In genomic region chr10:14953452-14954000, GRCh38 we compare ENCODE assay signal across 7 cellular contexts. TPM values are rescaled to one million over a fixed set of nuclear protein-coding genes. Genes with fewer than 3 reads are reported as not detected.
DNase-seq lines count a peak whose midpoint lies in the region; ATAC-seq and TF ChIP-seq lines count a peak whose summit lies in the region.

No MANE protein-coding gene starts in this region.

- H3K4me1 Mint-ChIP-seq in activated CD4-positive, alpha-beta memory T cell treated with anti-CD3 and anti-CD28 coated beads, Interleukin-2, amount 10 ng/mL, durations not matched to agents 7 days and 5 days, result peaks cover 62% of the 10 kb centered on the region

- H3K27ac ChIP-seq in HUES64 (ENCODE audit: low read depth, low read length), result peak overlapping the region; percentile 91; the same call in 1 of the 2 replicates

- no peaks in the 10 kb centered on the region for H3K27me3 Mint-ChIP-seq in activated CD4-positive, alpha-beta memory T cell treated with anti-CD3 and anti-CD28 coated beads, Interleukin-2, amount 10 ng/mL, durations not matched to agents 7 days and 5 days

- POLR2A ChIA-PET in activated CD4-positive, alpha-beta memory T cell treated with anti-CD3 and anti-CD28 coated beads, Interleukin-2, amount 10 ng/mL, durations not matched to agents 7 days and 5 days (lab: Charles Lee), result interaction anchor here (0.7 to 3.2 kb wide), 30 partner anchors 8 to 768 kb away, joined by 3 to 33 read pairs (median 4); partner anchors contain the start of genes CDNF, FAM171A1, HSPA14 and MSANTD7

- H3K9me3 ChIP-seq in HUES64 (ENCODE audit: insufficient read depth, low read depth, low read length), result no peaks in the 10 kb centered on the region

- H3K27me3 ChIP-seq in HUES64 (ENCODE audit: insufficient read depth, low read length), result no peaks in the 10 kb centered on the region

- no peaks in the 10 kb centered on the region for H3K36me3 ChIP-seq in HUES64 (ENCODE audit: insufficient read depth, low read length)

- H3K9ac ChIP-seq in HUES64 (ENCODE audit: low read depth, low read length), result peak overlapping the region; percentile 71; the same call in 1 of the 2 replicates

- TF ChIP-seq CTCF in fibroblast of villous mesenchyme (IDR thresholded peaks at IDR 0.05; ENCODE audit: insufficient read depth, low read depth, low read length), result peak; percentile 14

- H3K36me3 Mint-ChIP-seq in activated CD4-positive, alpha-beta memory T cell treated with anti-CD3 and anti-CD28 coated beads, Interleukin-2, amount 10 ng/mL, durations not matched to agents 7 days and 5 days (ENCODE audit: low read depth), result peaks cover 48% of the 10 kb centered on the region

- peak; percentile 26 for ATAC-seq in GM21528 (IDR thresholded peaks at IDR 0.05; ENCODE audit: low FRiP score, unreplicated experiment)

- H3K4me1 ChIP-seq in HUES64 (ENCODE audit: insufficient read depth, low read length), result peaks cover 9% of the 10 kb centered on the region

- H3K4me3 Mint-ChIP-seq in activated CD4-positive, alpha-beta memory T cell treated with anti-CD3 and anti-CD28 coated beads, Interleukin-2, amount 10 ng/mL, durations not matched to agents 7 days and 5 days, result peak overlapping the region; percentile 87

- no peaks in the 10 kb centered on the region for H3K9me3 Mint-ChIP-seq in activated CD4-positive, alpha-beta memory T cell treated with anti-CD3 and anti-CD28 coated beads, Interleukin-2, amount 10 ng/mL, durations not matched to agents 7 days and 5 days

- under 1% methylated on average over 31 of the region's 31 CpGs for WGBS in HUES64

- CTCF ChIA-PET in activated CD4-positive, alpha-beta memory T cell treated with anti-CD3 and anti-CD28 coated beads, Interleukin-2, amount 10 ng/mL, durations not matched to agents 7 days and 5 days (lab: Charles Lee), result interaction anchor here (1.0 to 1.8 kb wide), 8 partner anchors 11 to 215 kb away, joined by 3 to 8 read pairs (median 6); partner anchors contain the start of genes CDNF, HSPA14, MSANTD7 and NMT2

- peak; percentile 12 for TF ChIP-seq POLR2A in GM10847 (IDR thresholded peaks at IDR 0.05; ENCODE audit: extremely low read depth, insufficient read length)

- peak; percentile 37 for DNase-seq in activated CD4-positive, alpha-beta memory T cell treated with anti-CD3 and anti-CD28 coated beads, Interleukin-2, amount 10 ng/mL, durations not matched to agents 7 days and 5 days
- DNase-seq in fibroblast of villous mesenchyme (ENCODE audit: low read depth) (peak; percentile 63), non-pigmented ciliary epithelial cell (ENCODE audit: low read depth) (peak; percentile 24)
- DNase-seq in effector CD8-positive, alpha-beta T cell (lab: John Stamatoyannopoulos, UW), result no peak

- peak overlapping the region; percentile 75 for H3K4me3 ChIP-seq in HUES64 (ENCODE audit: low read length)
- peak overlapping the region; percentile 87 for H3K4me3 ChIP-seq in fibroblast of villous mesenchyme (ENCODE audit: low read depth, low read length)

- peak overlapping the region; percentile 93 for H3K27ac Mint-ChIP-seq in activated CD4-positive, alpha-beta memory T cell treated with anti-CD3 and anti-CD28 coated beads, Interleukin-2, amount 10 ng/mL, durations not matched to agents 7 days and 5 days

RNA-seq across cellular contexts. Expression of gene DCLRE1C, which starts 0.4 kb away (rescaled TPM):
- 4.7 TPM for polyA plus RNA-seq in HUES64 (2013, experiment 1 of 2)
- 4.8 TPM for polyA plus RNA-seq in HUES64 (2013, experiment 2 of 2)
- 10 to 100 TPM; 36.8 to 40.4 TPM for total RNA-seq in activated CD4-positive, alpha-beta memory T cell treated with anti-CD3 and anti-CD28 coated beads, Interleukin-2, amount 10 ng/mL, durations not matched to agents 7 days and 5 days
- total RNA-seq in fibroblast of villous mesenchyme, result 9.5 and 12.6 TPM in 2 replicates

RNA-seq across cellular contexts. Expression of gene MEIG1, which starts 5.7 kb away (rescaled TPM):
- polyA plus RNA-seq in HUES64 (2013, experiment 1 of 2), result 0.70 TPM
- polyA plus RNA-seq in HUES64 (2013, experiment 2 of 2), result 0.95 TPM
- total RNA-seq in activated CD4-positive, alpha-beta memory T cell treated with anti-CD3 and anti-CD28 coated beads, Interleukin-2, amount 10 ng/mL, durations not matched to agents 7 days and 5 days, result 1 to 10 TPM in 1 of 2 experiments, under 1 TPM in 1; 0.75 to 1.3 TPM
- 0.32 TPM in 1 of 2 replicates, not detected in the other for total RNA-seq in fibroblast of villous mesenchyme
